8 cellular contexts compared by ENCODE assay signal in the genomic region with DNA sequence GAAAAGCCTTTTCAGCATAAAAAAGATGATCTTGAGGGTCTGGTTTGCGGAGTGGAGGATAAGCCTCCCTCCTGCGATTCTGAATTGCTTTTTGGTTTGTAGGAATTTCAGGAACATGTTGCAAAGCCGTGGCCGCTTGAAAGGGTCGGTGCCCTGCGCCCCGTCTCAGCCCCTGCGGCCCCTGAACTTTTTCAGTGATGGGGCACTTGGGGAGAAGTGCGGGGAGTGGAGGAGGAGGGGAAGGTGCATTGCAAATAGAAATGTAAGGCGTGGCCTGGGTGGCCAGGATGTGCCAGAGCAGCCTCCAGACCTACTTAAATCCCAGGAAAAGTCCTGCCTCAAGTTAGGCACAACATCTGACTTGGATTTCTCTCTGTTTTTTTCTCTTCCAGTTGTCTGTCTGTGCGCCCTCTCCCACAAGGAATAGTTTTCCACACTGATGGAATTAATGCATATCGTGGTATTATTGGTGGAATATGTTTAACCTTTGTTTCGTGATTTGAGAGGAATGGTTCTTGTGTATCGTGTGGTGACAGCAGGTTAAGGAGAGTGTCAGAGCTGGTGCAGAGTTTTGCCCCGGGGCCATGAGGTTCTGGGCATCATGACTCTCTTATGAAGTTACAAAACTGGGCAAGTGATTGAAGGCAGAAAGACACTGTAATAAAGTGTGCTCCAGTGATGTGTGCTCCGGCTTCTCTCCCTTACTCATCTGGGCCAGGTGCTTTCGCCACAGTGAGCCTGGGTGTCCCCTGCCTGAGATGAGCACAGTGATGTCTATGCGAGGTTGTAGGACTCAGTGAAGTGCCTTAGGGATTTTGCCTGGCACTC.
DNase-seq lines count a peak whose midpoint lies in the region; ATAC-seq, FAIRE-seq and TF ChIP-seq lines count a peak whose summit lies in the region.

No MANE protein-coding gene starts in this region.

- peak overlapping the region; percentile 91 for H3K4me2 ChIP-seq in PC-9

- no peak for ATAC-seq in pancreas

- FAIRE-seq in pancreas (lab: Jason Lieb, UNC): no peak

- CTCF ChIA-PET in Caco-2 (lab: Charles Lee): interaction anchor here (0.7 kb wide), 1 partner anchor 335 kb away, joined by 4 read pairs; no protein-coding TSS in a partner anchor
- CTCF ChIA-PET in PC-9 (lab: Charles Lee): no interaction called here

- intact Hi-C loops in Caco-2 (cut with micrococcal nuclease; ENCODE audit: unreplicated experiment): loop anchor here (1.0 kb wide), 1 partner anchor 27 kb away; no protein-coding TSS in a partner anchor
- intact Hi-C loops in PC-9 (cut with micrococcal nuclease; ENCODE audit: unreplicated experiment): loop anchor here (1.0 kb wide), 3 partner anchors 50 to 206 kb away; partner anchors contain the start of gene IGF1R
- intact Hi-C loops in pancreas (cut with DNase I): no loop called here

- TF ChIP-seq CTCF in Caco-2 (IDR thresholded peaks at IDR 0.05; ENCODE audit: insufficient read depth in 1 of 2, low read depth in 1 of 2, low read length in 1 of 2, severe bottlenecking in 1 of 2, unreplicated experiment in 1 of 2) (no peak), PC-9 (conservative IDR thresholded peaks at IDR 0.05) (no peak), pancreas (IDR thresholded peaks at IDR 0.05) (no peak), GM13976 (IDR thresholded peaks at IDR 0.05; ENCODE audit: borderline replicate concordance, control extremely low read depth, extremely low read depth, insufficient read depth, missing control alignments) (no peak), GM10266 (IDR thresholded peaks at IDR 0.05; ENCODE audit: control insufficient read depth, insufficient read depth, low read depth, missing control alignments) (no peak)

- H3K36me3 ChIP-seq in Caco-2 (ENCODE audit: control insufficient read depth, insufficient read depth, low read length) (no peaks in the 10 kb centered on the region), PC-9 (ENCODE audit: low read depth) (no peaks in the 10 kb centered on the region), pancreas (no peaks in the 10 kb centered on the region)

- peaks cover 18% of the 10 kb centered on the region for H3K36me3 Mint-ChIP-seq in Caco-2 (ENCODE audit: insufficient read depth, unreplicated experiment)

- H3K9me2 ChIP-seq in PC-9 (ENCODE audit: insufficient read depth): no peaks in the 10 kb centered on the region

- H3K27me3 ChIP-seq in Caco-2 (replicated peaks; ENCODE audit: control insufficient read depth, insufficient read depth, low read length): no peaks in the 10 kb centered on the region
- H3K27me3 ChIP-seq in PC-9 (ENCODE audit: insufficient read depth, low read depth): no peaks in the 10 kb centered on the region
- no peaks in the 10 kb centered on the region for H3K27me3 ChIP-seq in pancreas

- H3K4me3 Mint-ChIP-seq in Caco-2 (ENCODE audit: unreplicated experiment): peak overlapping the region; percentile 79

- in situ Hi-C loops in GM13976 (cut with MboI; ENCODE audit: low sequenced_read_pairs, unreplicated experiment): no loop called here

- peak overlapping the region; percentile 74 for H3K27ac Mint-ChIP-seq in Caco-2 (ENCODE audit: unreplicated experiment)

- WGBS in pancreas, 2 donors: 73 to 75% methylated on average over 18 of the region's 18 CpGs

- H3K4me3 ChIP-seq in Caco-2 (ENCODE audit: low read depth, low read length) (peak overlapping the region; percentile 25), PC-9 (peak overlapping the region; percentile 59; the same call in 1 of the 2 replicates), pancreas (peak overlapping the region in 1 of 4 donors; percentile 46)

- H3K4me1 ChIP-seq in Caco-2 (peaks cover 36% of the 10 kb centered on the region), PC-9 (replicated peaks; ENCODE audit: insufficient read depth) (peaks cover 78% of the 10 kb centered on the region), pancreas (peaks cover 21 to 37% (median 26%) of the 10 kb centered on the region in 3 donors)

- H4K20me1 ChIP-seq in PC-9 (ENCODE audit: insufficient read depth): no peaks in the 10 kb centered on the region

- 0 out of 2 replicates have a peak overlapping the region, but pooled peaks have one; percentile 24 for H2AFZ ChIP-seq in PC-9

- BruUV-seq in Caco-2 (replicated peaks; lab: Mats Ljungman, UMichigan) (no TSS peak), PC-9 (replicated peaks; lab: Mats Ljungman, UMichigan) (TSS peak; percentile 50)

- peaks cover 43% of the 10 kb centered on the region for H3K4me1 Mint-ChIP-seq in Caco-2 (ENCODE audit: low read depth, unreplicated experiment)

- peak overlapping the region; percentile 55 for H3K27ac ChIP-seq in PC-9
- peak overlapping the region; percentile 71 for H3K27ac ChIP-seq in epithelial cell of prostate
- peak overlapping the region; percentile 16 to 83 (median 51) for H3K27ac ChIP-seq in pancreas

- POLR2A ChIA-PET in Caco-2 (lab: Charles Lee): no interaction called here
- POLR2A ChIA-PET in PC-9 (lab: Charles Lee; ENCODE audit: unreplicated experiment): interaction anchor here (0.8 kb wide), 1 partner anchor 20 kb away, joined by 9 read pairs; no protein-coding TSS in a partner anchor

- H3K79me2 ChIP-seq in PC-9 (ENCODE audit: low read depth): peaks cover 60% of the 10 kb centered on the region

- H3K9me3 Mint-ChIP-seq in Caco-2 (ENCODE audit: unreplicated experiment): no peaks in the 10 kb centered on the region

- DNase-seq in Caco-2 (no peak), PC-9 (peak; percentile 29 to 73), epithelial cell of prostate (ENCODE audit: low read depth, low spot score) (no peak), pancreas (no peak), GM13976 (ENCODE audit: low spot score) (no peak), NCI-H774 (lab: John Stamatoyannopoulos, UW) (no peak), activated gamma-delta T cell (lab: John Stamatoyannopoulos, UW) (no peak), GM10266 (ENCODE audit: extremely low spot score) (no peak)

- peaks cover 43% of the 10 kb centered on the region for H3F3A ChIP-seq in PC-9 (ENCODE audit: insufficient read depth, low read depth)

- H3K27me3 Mint-ChIP-seq in Caco-2 (ENCODE audit: insufficient read depth, unreplicated experiment): no peaks in the 10 kb centered on the region

- H3K9me3 ChIP-seq in Caco-2 (no peaks in the 10 kb centered on the region), PC-9 (ENCODE audit: insufficient read depth, low read depth) (no peaks in the 10 kb centered on the region), pancreas (no peaks in the 10 kb centered on the region)

Comparison
In these comparisons a context has a peak if more than half of its experiments do, and no peak if none do; other contexts are left out.
1. DNase-seq: peak in PC-9 (2 of 2); none in Caco-2 (0 of 2), epithelial cell of prostate (single experiment), pancreas (0 of 6), GM13976 (single experiment), NCI-H774 (single experiment), activated gamma-delta T cell (single experiment) and GM10266 (single experiment).
2. intact Hi-C loops: an anchor here in Caco-2 (1.0 kb wide) and PC-9 (1.0 kb wide); none called in pancreas.
3. Peak in every context shown above with its lines, with median percentiles within 50 percentile points of each other: H3K27ac ChIP-seq.